Comparison of ENCODE assay signal across 11 cellular contexts in the genomic region with DNA sequence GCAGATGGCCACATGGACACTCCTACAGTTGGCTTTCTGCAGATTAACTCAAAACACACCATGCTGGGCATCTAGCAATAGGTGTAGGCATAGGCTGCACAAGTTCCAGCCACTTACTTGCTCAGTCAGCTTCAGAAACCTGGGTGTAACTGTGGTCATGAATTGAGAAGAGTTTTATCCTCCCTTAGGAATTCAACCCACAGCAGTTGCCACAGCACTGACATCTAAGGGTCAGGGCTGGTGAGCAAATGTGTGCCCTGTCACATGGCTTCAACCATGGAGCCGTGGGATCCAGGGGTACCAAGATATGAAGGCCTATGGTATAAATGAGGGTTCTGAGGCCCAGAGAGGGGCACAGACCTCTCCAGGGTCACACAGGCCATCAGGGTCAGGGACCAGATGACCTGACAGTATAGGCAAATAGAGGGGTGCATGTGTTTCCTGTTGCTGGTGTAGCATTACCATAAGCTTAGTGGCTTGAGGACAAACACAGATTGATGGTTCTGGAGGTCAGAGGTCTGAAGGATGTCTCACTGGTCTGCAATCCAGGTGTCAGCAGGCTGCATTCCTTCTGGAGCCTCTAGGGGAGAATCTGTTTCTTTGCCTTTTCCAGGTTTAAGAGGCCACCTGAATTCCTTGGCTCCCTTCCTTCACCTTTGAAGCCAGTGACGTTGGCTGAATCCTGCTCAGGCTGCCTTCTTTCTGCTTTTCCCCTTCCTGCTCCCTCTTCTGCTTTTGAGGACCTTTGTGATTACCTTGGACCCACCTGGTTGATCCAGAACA. TPM values are rescaled to one million over a fixed set of nuclear protein-coding genes. Genes with fewer than 3 reads are reported as not detected.
A peak's percentile ranks its signal among the peaks of the same experiment; 100 is the strongest.
DNase-seq lines count a peak whose midpoint lies in the region; ATAC-seq and TF ChIP-seq lines count a peak whose summit lies in the region.
"Had no signal": no experiment of that assay in that cellular context is flagged by ENCODE, and none has a peak within 500 bp of the region (broad histone marks: within the 10 kb centered on the region; RNA-seq: fewer than 3 reads in every experiment).

No MANE protein-coding gene starts in this region.

- no peak for TF ChIP-seq CTCF in right atrium auricular region (IDR thresholded peaks at IDR 0.05)
- no peak for TF ChIP-seq CTCF in uterus (IDR thresholded peaks at IDR 0.05)

- H3K36me3 ChIP-seq in right atrium auricular region (peaks cover 9% of the 10 kb centered on the region), uterus (no peaks in the 10 kb centered on the region)

- no peak overlapping the region for H3K4me3 ChIP-seq in right atrium auricular region
- H3K4me3 ChIP-seq in uterus: no peak overlapping the region

- peak overlapping the region; percentile 41 to 61 for H3K27ac ChIP-seq in right atrium auricular region
- peak overlapping the region; percentile 67 to 71 for H3K27ac ChIP-seq in uterus

- H3K9me3 ChIP-seq in right atrium auricular region (no peaks in the 10 kb centered on the region), uterus (no peaks in the 10 kb centered on the region)

- H3K27me3 ChIP-seq in right atrium auricular region (no peaks in the 10 kb centered on the region), uterus (no peaks in the 10 kb centered on the region)

- peaks cover 0 to 53% of the 10 kb centered on the region in 2 donors for H3K4me1 ChIP-seq in right atrium auricular region
- peaks cover 3 to 9% of the 10 kb centered on the region in 2 donors for H3K4me1 ChIP-seq in uterus

- intact Hi-C loops in left ventricle myocardium superior (cut with micrococcal nuclease) (loop anchor here (5.0 to 10.0 kb wide), 2 partner anchors 51 to 182 kb away; no protein-coding TSS in a partner anchor), uterus (cut with DNase I; ENCODE audit: low total_unique reads) (no loop called here)

- DNase-seq in right atrium auricular region (ENCODE audit: low spot score) (no peak), left ventricle myocardium superior (no peak), M059J (ENCODE audit: low read depth) (peak; percentile 58), left kidney (ENCODE audit: low read depth, low spot score) (peak; percentile 74), uterus (no peak), retina (no peak), NOMO-1 (lab: John Stamatoyannopoulos, UW; ENCODE audit: unreplicated experiment in 2 of 2) (no peak)
- DNase-seq in activated effector memory CD4-positive, alpha-beta T cell treated with Interleukin-2 at 50 U/mL for 16 hours: no peak
- DNase-seq: activated T-cell treated with anti-CD3 and anti-CD28 coated beads, Interleukin-2, amount 50 U/mL, for 4 hours; AML-193; NCI-H82 had no signal

- no peak for TF ChIP-seq POLR2A in uterus (IDR thresholded peaks at IDR 0.05)

- no peak for ATAC-seq in left ventricle myocardium superior
- ATAC-seq: activated T-cell treated with anti-CD3 and anti-CD28 coated beads, Interleukin-2, amount 50 U/mL, for 4 hours had no signal

RNA-seq across cellular contexts. Expression of a gene that starts 24.1 kb away (rescaled TPM):
- 1 to 10 TPM; 5.4 to 8.8 TPM for total RNA-seq in right atrium auricular region
- total RNA-seq in left ventricle myocardium superior: 4.9 TPM
- 1.8 and 3.3 TPM in 2 replicates for total RNA-seq in M059J (2014; rRNA removed; shearing (Covaris generic))
- total RNA-seq in uterus: 10 to 100 TPM; 14.7 to 23.8 (median 16.9) TPM

RNA-seq across cellular contexts. Expression of a gene that starts 43.4 kb away (rescaled TPM):
- total RNA-seq in right atrium auricular region (100 to 1,000 TPM in 1 of 2 donors, 10 to 100 TPM in 1; 88.9 to 199 TPM), left ventricle myocardium superior (50.2 TPM), uterus (10 to 100 TPM in 3 of 4 donors, 1 to 10 TPM in 1; 6.5 to 29.2 (median 20.0) TPM)
- total RNA-seq in M059J (2014; rRNA removed; shearing (Covaris generic)): 0.22 TPM in 1 of 2 replicates, not detected in the other

Comparison
In these comparisons a context has a peak if more than half of its experiments do, and no peak if none do; other contexts are left out.
1. DNase-seq: peak in M059J (single experiment) and left kidney (single experiment); none in right atrium auricular region (single experiment), left ventricle myocardium superior (single experiment), uterus (0 of 2), activated effector memory CD4-positive, alpha-beta T cell treated with Interleukin-2 at 50 U/mL for 16 hours (single experiment), retina (single experiment) and NOMO-1 (0 of 2).